Comparison of ENCODE assay signal across 11 cellular contexts in genomic region chr19:40116075-40116474, GRCh38.
"Had no signal": no experiment of that assay in that cellular context is flagged by ENCODE, and none has a peak within 500 bp of the region (broad histone marks: within the 10 kb centered on the region; RNA-seq: fewer than 3 reads in every experiment).

No MANE protein-coding gene starts in this region.

- H3K27ac ChIP-seq: GM23248 had no signal

- FAIRE-seq: H1, H54 had no signal

- DNase-seq: GM23248, GOT3, H7, H9, HCEC 1CT, HFFc6 had no signal

- ATAC-seq: GM23338, HCT116 had no signal

- H3K4me2 ChIP-seq: GM23338 had no signal

- H3K36me3 ChIP-seq: HAP-1 had no signal

- H2AFZ ChIP-seq: GM23248, GM23338 had no signal

- H3K4me1 ChIP-seq: HAP-1 had no signal

- H3K9ac ChIP-seq: GM23248 had no signal

- H3K4me3 ChIP-seq: GM23248, GM23338, HAP-1 had no signal
